ENCODE assay signal across 7 cellular contexts in genomic region chr11:128039140-128040021, GRCh38.
A peak's percentile ranks its signal among the peaks of the same experiment; 100 is the strongest.
DNase-seq lines count a peak whose midpoint lies in the region; ATAC-seq lines count a peak whose summit lies in the region.

No MANE protein-coding gene starts in this region.

- no peaks in the 10 kb centered on the region for H3K36me3 ChIP-seq in SJCRH30

- H3K27me3 ChIP-seq in SJCRH30, result no peaks in the 10 kb centered on the region

- peak; percentile 7 for DNase-seq in GM19238 (ENCODE audit: insufficient read length, low spot score)
- peak; percentile 80 to 90 for DNase-seq in SJCRH30
- peak; percentile 5 to 61 (median 38) for DNase-seq in activated naive CD4-positive, alpha-beta T cell (lab: John Stamatoyannopoulos, UW)
- DNase-seq in left lobe of liver (ENCODE audit: low spot score), result no peak
- peak; percentile 74 to 76 for DNase-seq in stimulated activated CD8-positive, alpha-beta memory T cell treated with anti-CD3 and anti-CD28 coated beads, Interleukin-7, amount 100 ng/mL, for 4 hours (ENCODE audit: low read depth in 2 of 2)
- no peak for DNase-seq in NCI-H774 (lab: John Stamatoyannopoulos, UW)

- H3K9me3 ChIP-seq in SJCRH30 (replicated peaks), result no peaks in the 10 kb centered on the region

- ATAC-seq in HG03108 (IDR thresholded peaks at IDR 0.05; ENCODE audit: unreplicated experiment) (peak; percentile 89), left lobe of liver (peak; percentile 47)

- H3K4me3 ChIP-seq in SJCRH30, result no peak overlapping the region

- peaks cover 23% of the 10 kb centered on the region for H3K4me1 ChIP-seq in SJCRH30

- peak overlapping the region; percentile 17; the same call in 1 of the 2 replicates for H3K27ac ChIP-seq in SJCRH30

Comparison
In these comparisons a context has a peak if more than half of its experiments do, and no peak if none do; other contexts are left out.
1. DNase-seq: peak in GM19238 (single experiment), SJCRH30 (2 of 2), activated naive CD4-positive, alpha-beta T cell (4 of 4) and stimulated activated CD8-positive, alpha-beta memory T cell treated with anti-CD3 and anti-CD28 coated beads, Interleukin-7, amount 100 ng/mL, for 4 hours (2 of 2); none in left lobe of liver (single experiment) and NCI-H774 (single experiment).